ENCODE assay signal across 4 cellular contexts in the genomic region with DNA sequence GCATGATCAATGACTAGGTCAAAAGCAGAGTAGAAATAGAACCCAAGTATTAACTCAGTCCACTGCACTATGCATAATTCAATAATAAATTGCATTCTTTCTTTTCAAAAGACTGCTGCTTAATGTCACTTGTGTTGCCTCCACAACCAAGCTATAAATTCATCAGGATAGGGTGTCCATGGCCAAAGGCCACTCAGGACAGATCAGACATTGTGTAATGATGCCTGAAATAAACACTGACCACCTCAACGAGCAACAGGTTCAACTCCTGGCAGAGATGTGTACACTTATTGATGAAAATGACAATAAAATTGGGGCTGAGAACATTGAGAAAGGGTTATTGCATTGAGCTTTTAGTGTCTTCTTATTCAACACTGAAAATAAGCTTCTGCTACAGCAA.
A peak's percentile ranks its signal among the peaks of the same experiment; 100 is the strongest.
TF ChIP-seq lines count a peak whose summit lies in the region.

No MANE protein-coding gene starts in this region.

TF ChIP-seq in SK-N-SH treated with all-trans-retinoic acid at 6 μM for 48 hours, 23 proteins besides CTCF, POLR2A, EP300 and RAD21 (continued from another document):
- TF ChIP-seq, protein P1, sequence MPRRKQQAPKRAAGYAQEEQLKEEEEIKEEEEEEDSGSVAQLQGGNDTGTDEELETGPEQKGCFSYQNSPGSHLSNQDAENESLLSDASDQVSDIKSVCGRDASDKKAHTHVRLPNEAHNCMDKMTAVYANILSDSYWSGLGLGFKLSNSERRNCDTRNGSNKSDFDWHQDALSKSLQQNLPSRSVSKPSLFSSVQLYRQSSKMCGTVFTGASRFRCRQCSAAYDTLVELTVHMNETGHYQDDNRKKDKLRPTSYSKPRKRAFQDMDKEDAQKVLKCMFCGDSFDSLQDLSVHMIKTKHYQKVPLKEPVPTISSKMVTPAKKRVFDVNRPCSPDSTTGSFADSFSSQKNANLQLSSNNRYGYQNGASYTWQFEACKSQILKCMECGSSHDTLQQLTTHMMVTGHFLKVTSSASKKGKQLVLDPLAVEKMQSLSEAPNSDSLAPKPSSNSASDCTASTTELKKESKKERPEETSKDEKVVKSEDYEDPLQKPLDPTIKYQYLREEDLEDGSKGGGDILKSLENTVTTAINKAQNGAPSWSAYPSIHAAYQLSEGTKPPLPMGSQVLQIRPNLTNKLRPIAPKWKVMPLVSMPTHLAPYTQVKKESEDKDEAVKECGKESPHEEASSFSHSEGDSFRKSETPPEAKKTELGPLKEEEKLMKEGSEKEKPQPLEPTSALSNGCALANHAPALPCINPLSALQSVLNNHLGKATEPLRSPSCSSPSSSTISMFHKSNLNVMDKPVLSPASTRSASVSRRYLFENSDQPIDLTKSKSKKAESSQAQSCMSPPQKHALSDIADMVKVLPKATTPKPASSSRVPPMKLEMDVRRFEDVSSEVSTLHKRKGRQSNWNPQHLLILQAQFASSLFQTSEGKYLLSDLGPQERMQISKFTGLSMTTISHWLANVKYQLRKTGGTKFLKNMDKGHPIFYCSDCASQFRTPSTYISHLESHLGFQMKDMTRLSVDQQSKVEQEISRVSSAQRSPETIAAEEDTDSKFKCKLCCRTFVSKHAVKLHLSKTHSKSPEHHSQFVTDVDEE (CRISPR knock-in tag; IDR thresholded peaks at IDR 0.05): no peak
- TF ChIP-seq ISL1 (CRISPR knock-in tag; IDR thresholded peaks at IDR 0.05): peak; percentile 55
TF ChIP-seq in SK-N-SH treated with all-trans-retinoic acid at 6 μM for 48 hours: peak in this region for 1.

TF ChIP-seq in SK-N-SH, 30 proteins besides CTCF, POLR2A, EP300 and RAD21 (continued from another document and continues in another):
- TF ChIP-seq, protein P2, sequence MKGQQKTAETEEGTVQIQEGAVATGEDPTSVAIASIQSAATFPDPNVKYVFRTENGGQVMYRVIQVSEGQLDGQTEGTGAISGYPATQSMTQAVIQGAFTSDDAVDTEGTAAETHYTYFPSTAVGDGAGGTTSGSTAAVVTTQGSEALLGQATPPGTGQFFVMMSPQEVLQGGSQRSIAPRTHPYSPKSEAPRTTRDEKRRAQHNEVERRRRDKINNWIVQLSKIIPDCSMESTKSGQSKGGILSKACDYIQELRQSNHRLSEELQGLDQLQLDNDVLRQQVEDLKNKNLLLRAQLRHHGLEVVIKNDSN (IDR thresholded peaks at IDR 0.05; ENCODE audit: borderline replicate concordance, low read depth): no peak
- TF ChIP-seq GABPA (IDR thresholded peaks at IDR 0.05; ENCODE audit: low read depth) (no peak), JUND (IDR thresholded peaks at IDR 0.05) (no peak), ZBTB33 (IDR thresholded peaks at IDR 0.05; ENCODE audit: borderline replicate concordance, low read depth) (no peak), POLR2AphosphoS5 (IDR thresholded peaks at IDR 0.05; ENCODE audit: low read depth, low read length) (no peak), MEF2A (IDR thresholded peaks at IDR 0.05; ENCODE audit: borderline replicate concordance, low read depth) (no peak), MAX (IDR thresholded peaks at IDR 0.05; ENCODE audit: low read depth) (no peak), FOXJ3 (CRISPR knock-in tag; IDR thresholded peaks at IDR 0.05) (no peak), TCF12 (IDR thresholded peaks at IDR 0.05) (no peak)
- TF ChIP-seq, protein P3, sequence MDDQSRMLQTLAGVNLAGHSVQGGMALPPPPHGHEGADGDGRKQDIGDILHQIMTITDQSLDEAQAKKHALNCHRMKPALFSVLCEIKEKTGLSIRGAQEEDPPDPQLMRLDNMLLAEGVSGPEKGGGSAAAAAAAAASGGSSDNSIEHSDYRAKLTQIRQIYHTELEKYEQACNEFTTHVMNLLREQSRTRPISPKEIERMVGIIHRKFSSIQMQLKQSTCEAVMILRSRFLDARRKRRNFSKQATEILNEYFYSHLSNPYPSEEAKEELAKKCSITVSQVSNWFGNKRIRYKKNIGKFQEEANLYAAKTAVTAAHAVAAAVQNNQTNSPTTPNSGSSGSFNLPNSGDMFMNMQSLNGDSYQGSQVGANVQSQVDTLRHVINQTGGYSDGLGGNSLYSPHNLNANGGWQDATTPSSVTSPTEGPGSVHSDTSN (IDR thresholded peaks at IDR 0.05): no peak
- TF ChIP-seq, protein P4, sequence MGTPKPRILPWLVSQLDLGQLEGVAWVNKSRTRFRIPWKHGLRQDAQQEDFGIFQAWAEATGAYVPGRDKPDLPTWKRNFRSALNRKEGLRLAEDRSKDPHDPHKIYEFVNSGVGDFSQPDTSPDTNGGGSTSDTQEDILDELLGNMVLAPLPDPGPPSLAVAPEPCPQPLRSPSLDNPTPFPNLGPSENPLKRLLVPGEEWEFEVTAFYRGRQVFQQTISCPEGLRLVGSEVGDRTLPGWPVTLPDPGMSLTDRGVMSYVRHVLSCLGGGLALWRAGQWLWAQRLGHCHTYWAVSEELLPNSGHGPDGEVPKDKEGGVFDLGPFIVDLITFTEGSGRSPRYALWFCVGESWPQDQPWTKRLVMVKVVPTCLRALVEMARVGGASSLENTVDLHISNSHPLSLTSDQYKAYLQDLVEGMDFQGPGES (IDR thresholded peaks at IDR 0.05; ENCODE audit: low read depth, low read length): no peak

TF ChIP-seq in endothelial cell of umbilical vein, 7 proteins besides CTCF, POLR2A, EP300 and RAD21 (continued from another document):
- TF ChIP-seq MYC (IDR thresholded peaks at IDR 0.05; ENCODE audit: low read depth, low read length) (no peak), MAX (IDR thresholded peaks at IDR 0.05; ENCODE audit: insufficient read depth, insufficient read length) (no peak), EZH2 (IDR thresholded peaks at IDR 0.05; ENCODE audit: borderline replicate concordance, low read depth, low read length, severe bottlenecking) (no peak), FOS (IDR thresholded peaks at IDR 0.05; ENCODE audit: borderline replicate concordance, insufficient read depth, low read length) (no peak)

TF ChIP-seq in liver, 16 proteins besides CTCF, POLR2A, EP300 and RAD21 (continued from another document):
- TF ChIP-seq GABPA (IDR thresholded peaks at IDR 0.05 in 1 of 2, conservative IDR thresholded peaks at IDR 0.05 in 1 of 2) (peak in 1 of 2 donors; percentile 15), ZBTB33 (IDR thresholded peaks at IDR 0.05) (no peak), FOXA2 (IDR thresholded peaks at IDR 0.05) (peak; percentile 36), TAF1 (conservative IDR thresholded peaks at IDR 0.05) (no peak), MAX (IDR thresholded peaks at IDR 0.05) (no peak)
